In genomic region chr6:118650500-118651281, GRCh38 we compare ENCODE assay signal across 8 cellular contexts. TPM values are rescaled to one million over a fixed set of nuclear protein-coding genes. Genes with fewer than 3 reads are reported as not detected.
A peak's percentile ranks its signal among the peaks of the same experiment; 100 is the strongest.
DNase-seq lines count a peak whose midpoint lies in the region; ATAC-seq and TF ChIP-seq lines count a peak whose summit lies in the region.

No MANE protein-coding gene starts in this region.

- POLR2A ChIA-PET in Caco-2 (lab: Charles Lee) = no interaction called here

- H3K9me3 ChIP-seq in Caco-2 (no peaks in the 10 kb centered on the region), prostate gland (no peaks in the 10 kb centered on the region)

- H3K27ac Mint-ChIP-seq in Caco-2 (ENCODE audit: unreplicated experiment) = no peak overlapping the region

- no TSS peak for BruUV-seq in Caco-2 (replicated peaks; lab: Mats Ljungman, UMichigan)

- DNase-seq in Caco-2 (peak in 1 of 2 experiments; percentile 36), SK-N-DZ (ENCODE audit: low spot score) (peak; percentile 66), left ventricle myocardium superior (peak; percentile 70), prostate gland (ENCODE audit: low spot score) (peak; percentile 15), cortex of kidney (lab: John Stamatoyannopoulos, UW) (no peak)

- H3K36me3 Mint-ChIP-seq in Caco-2 (ENCODE audit: insufficient read depth, unreplicated experiment) = no peaks in the 10 kb centered on the region

- H3K4me3 Mint-ChIP-seq in Caco-2 (ENCODE audit: unreplicated experiment) = peak overlapping the region; percentile 87

- CTCF ChIA-PET in Caco-2 (lab: Charles Lee) = no interaction called here

- peak; percentile 9 for TF ChIP-seq POLR2A in prostate gland (IDR thresholded peaks at IDR 0.05)

- peak overlapping the region; percentile 21 for H3K27ac ChIP-seq in adipose tissue (ENCODE audit: low read depth, low read length)
- H3K27ac ChIP-seq in prostate gland = peak overlapping the region; percentile 95 to 96

- no peaks in the 10 kb centered on the region for H3K9me3 Mint-ChIP-seq in Caco-2 (ENCODE audit: unreplicated experiment)

- H3K4me3 ChIP-seq in Caco-2 (ENCODE audit: low read depth, low read length) (peak overlapping the region; percentile 71), prostate gland (peak overlapping the region; percentile 84 to 94)

- intact Hi-C loops in Caco-2 (cut with micrococcal nuclease; ENCODE audit: unreplicated experiment) = loop anchor here (10.0 kb wide), 1 partner anchor 124 kb away; no protein-coding TSS in a partner anchor
- intact Hi-C loops in left ventricle myocardium superior (cut with micrococcal nuclease) = no loop called here
- intact Hi-C loops in prostate gland (cut with DNase I) = no loop called here

- H3K36me3 ChIP-seq in Caco-2 (ENCODE audit: control insufficient read depth, insufficient read depth, low read length) = no peaks in the 10 kb centered on the region
- no peaks in the 10 kb centered on the region for H3K36me3 ChIP-seq in prostate gland

- TF ChIP-seq CTCF in Caco-2 (IDR thresholded peaks at IDR 0.05; ENCODE audit: insufficient read depth in 1 of 2, low read depth in 1 of 2, low read length in 1 of 2, severe bottlenecking in 1 of 2, unreplicated experiment in 1 of 2) = no peak
- no peak for TF ChIP-seq CTCF in prostate gland (IDR thresholded peaks at IDR 0.05)

- peaks cover 6% of the 10 kb centered on the region for H3K27me3 Mint-ChIP-seq in Caco-2 (ENCODE audit: insufficient read depth, unreplicated experiment)

- H3K4me1 ChIP-seq in Caco-2 (peaks cover 4% of the 10 kb centered on the region; the same call in 1 of the 2 replicates), prostate gland (replicated peaks) (no peaks in the 10 kb centered on the region)

- no peaks in the 10 kb centered on the region; the same call in 1 of the 2 replicates for H3K27me3 ChIP-seq in Caco-2 (replicated peaks; ENCODE audit: control insufficient read depth, insufficient read depth, low read length)
- H3K27me3 ChIP-seq in prostate gland (replicated peaks; ENCODE audit: insufficient read depth) = no peaks in the 10 kb centered on the region

- ATAC-seq in GM19395 (IDR thresholded peaks at IDR 0.05; ENCODE audit: unreplicated experiment) = peak; percentile 57
- peak; percentile 37 for ATAC-seq in HG03442 (IDR thresholded peaks at IDR 0.05; ENCODE audit: unreplicated experiment)
- ATAC-seq in left ventricle myocardium superior = peak; percentile 71

- no peaks in the 10 kb centered on the region for H3K4me1 Mint-ChIP-seq in Caco-2 (ENCODE audit: low read depth, unreplicated experiment)

- 0 to 1% (median 0%) methylated on average over 66 to 88 of the region's 88 CpGs for WGBS in adipose tissue, 3 donors
- WGBS in prostate gland = 0% methylated on average over 62 of the region's 88 CpGs

RNA-seq across cellular contexts. Expression of gene CEP85L, which starts 0.7 kb away (rescaled TPM):
- total RNA-seq in Caco-2 (2022) (0.29 and 0.46 TPM in 2 replicates), left ventricle myocardium superior (14.5 TPM), prostate gland (10 to 100 TPM in 1 of 2 donors, 1 to 10 TPM in 1; 2.7 to 33.5 TPM)
- 3.3 and 4.9 TPM in 2 replicates for polyA plus RNA-seq in SK-N-DZ (2014; cell fraction: cytosol; rRNA removed)
- 3.5 and 4.1 TPM in 2 replicates for polyA plus RNA-seq in SK-N-DZ (2014; cell fraction: nucleus; rRNA removed)
- 1 to 10 TPM; 1.0 to 2.0 (median 1.6) TPM for polyA plus RNA-seq in adipose tissue
